ENCODE assay signal across 27 cellular contexts in the genomic region with DNA sequence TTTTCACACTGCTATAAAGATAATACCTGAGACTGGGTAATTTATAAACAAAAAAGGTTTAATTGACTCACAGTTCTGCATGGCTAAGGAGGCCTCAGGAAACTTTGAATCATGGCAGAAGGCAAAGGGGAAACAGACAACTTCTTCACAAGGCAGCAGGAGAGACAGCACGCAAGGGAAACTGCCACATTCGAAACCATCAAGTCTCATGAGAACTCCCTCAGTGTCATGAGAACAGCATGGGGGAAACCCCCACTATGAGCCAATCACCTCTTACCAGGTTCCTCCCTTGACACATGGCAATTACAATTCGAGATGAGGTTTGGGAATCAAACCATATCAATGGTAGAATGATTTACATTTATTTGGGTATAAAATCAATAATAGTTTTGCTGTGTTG.
A peak's percentile ranks its signal among the peaks of the same experiment; 100 is the strongest.
DNase-seq lines count a peak whose midpoint lies in the region; ATAC-seq, FAIRE-seq and TF ChIP-seq lines count a peak whose summit lies in the region.
"Had no signal": no experiment of that assay in that cellular context is flagged by ENCODE, and none has a peak within 500 bp of the region (broad histone marks: within the 10 kb centered on the region; RNA-seq: fewer than 3 reads in every experiment).

No MANE protein-coding gene starts in this region.

- no peak for TF ChIP-seq RAD21 in GM12878 (IDR thresholded peaks at IDR 0.05; ENCODE audit: insufficient read depth, low read depth, low read length)

- peak; percentile 78 for ATAC-seq in GM19025 (IDR thresholded peaks at IDR 0.05; ENCODE audit: low read depth, unreplicated experiment)
- peak; percentile 52 for ATAC-seq in HG03095 (IDR thresholded peaks at IDR 0.05; ENCODE audit: unreplicated experiment)
- peak; percentile 71 for ATAC-seq in GM12878
- no peak for ATAC-seq in esophagus mucosa
- ATAC-seq: A549; CD8-positive, alpha-beta T cell had no signal

- H3K27me3 Mint-ChIP-seq in neural progenitor cell (ENCODE audit: insufficient read depth, low read depth), result peaks cover 2% of the 10 kb centered on the region
- H3K27me3 Mint-ChIP-seq: B cell; CD4-positive, alpha-beta T cell had no signal

- no peak for TF ChIP-seq EP300 in GM12878 (IDR thresholded peaks at IDR 0.05; ENCODE audit: borderline replicate concordance in 1 of 2, control insufficient read depth in 1 of 2, low read depth in 2 of 2, low read length in 2 of 2)

- TF ChIP-seq POLR2A in GM12878 (IDR thresholded peaks at IDR 0.05; ENCODE audit: low read depth, low read length), result no peak

- TF ChIP-seq CTCF in GM12865 (IDR thresholded peaks at IDR 0.05; ENCODE audit: insufficient read depth, low read depth, low read length, missing control alignments) (no peak), GM12878 (IDR thresholded peaks at IDR 0.05 in 2 of 3, conservative IDR thresholded peaks at IDR 0.05 in 1 of 3; ENCODE audit: control insufficient read depth in 2 of 3, extremely low read depth in 1 of 3, insufficient read depth in 1 of 3, low read depth in 3 of 3, low read length in 3 of 3) (no peak), neural progenitor cell (IDR thresholded peaks at IDR 0.05) (no peak)

- no peak overlapping the region for H3K9ac ChIP-seq in GM12878 (ENCODE audit: control insufficient read depth, insufficient read depth, low read length)
- H3K9ac ChIP-seq in neural progenitor cell, result no peak overlapping the region
- H3K9ac ChIP-seq: BLaER1 treated with 17β-estradiol and CSF1 and Interleukin-3, amounts not matched to agents 10 nM and 100 nM had no signal

- H3K27me3 ChIP-seq in GM12878 (replicated peaks in 1 of 2; ENCODE audit: control insufficient read depth in 2 of 2, insufficient read depth in 2 of 2, low read length in 1 of 2), result no peaks in the 10 kb centered on the region
- no peaks in the 10 kb centered on the region for H3K27me3 ChIP-seq in neural progenitor cell
- H3K27me3 ChIP-seq: BLaER1 treated with 17β-estradiol and CSF1 and Interleukin-3, amounts not matched to agents 10 nM and 100 nM had no signal

- H3K36me3 Mint-ChIP-seq in neural progenitor cell, result no peaks in the 10 kb centered on the region
- H3K36me3 Mint-ChIP-seq: CD8-positive, alpha-beta T cell had no signal

- CTCF ChIA-PET in GM12878 (lab: Yijun Ruan, JAX), result no interaction called here

- POLR2A ChIA-PET in GM12878 (lab: Charles Lee), result no interaction called here

- no peaks in the 10 kb centered on the region for H4K20me1 ChIP-seq in GM12878 (ENCODE audit: control insufficient read depth, insufficient read depth)
- H4K20me1 ChIP-seq in neural progenitor cell (ENCODE audit: low read depth), result no peaks in the 10 kb centered on the region
- H4K20me1 ChIP-seq: BLaER1 treated with 17β-estradiol and CSF1 and Interleukin-3, amounts not matched to agents 10 nM and 100 nM had no signal

- no peak overlapping the region for H3K4me3 Mint-ChIP-seq in neural progenitor cell
- H3K4me3 Mint-ChIP-seq: B cell; CD4-positive, alpha-beta T cell; CD8-positive, alpha-beta T cell had no signal

- WGBS in GM12878 (ENCODE audit: insufficient coverage, insufficient replicate concordance, low lambda C conversion rate, missing lambda C conversion rate), result 4% methylated on average over 3 of the region's 3 CpGs

- H3K79me2 ChIP-seq in GM12878 (ENCODE audit: control insufficient read depth, insufficient read depth, low read length), result no peaks in the 10 kb centered on the region
- H3K79me2 ChIP-seq in neural progenitor cell (ENCODE audit: low read depth), result no peaks in the 10 kb centered on the region

- no peak for FAIRE-seq in GM12878 (lab: Jason Lieb, UNC)
- FAIRE-seq: A549, GM12892, GM18507 had no signal

- H3K4me2 ChIP-seq in GM12878 (ENCODE audit: control insufficient read depth, insufficient read depth), result no peak overlapping the region
- H3K4me2 ChIP-seq in neural progenitor cell, result no peak overlapping the region
- H3K4me2 ChIP-seq: A549 had no signal

- in situ Hi-C loops in GM12878 (cut with MboI), result no loop called here

- intact Hi-C loops in GM12878 (cut with micrococcal nuclease; ENCODE audit: unreplicated experiment), result loop anchor here (10.0 kb wide), 1 partner anchor 560 kb away; a partner anchor contains a TSS

- H3K4me1 Mint-ChIP-seq in neural progenitor cell, result no peaks in the 10 kb centered on the region
- H3K4me1 Mint-ChIP-seq: B cell had no signal

- no TSS peak for BruUV-seq in GM12878 (replicated peaks; lab: Mats Ljungman, UMichigan)

- H3K36me3 ChIP-seq in GM12878 (ENCODE audit: control insufficient read depth in 2 of 2, insufficient read depth in 2 of 2, low read length in 1 of 2) (no peaks in the 10 kb centered on the region), neural progenitor cell (no peaks in the 10 kb centered on the region)
- H3K36me3 ChIP-seq: BLaER1 treated with 17β-estradiol and CSF1 and Interleukin-3, amounts not matched to agents 10 nM and 100 nM had no signal

- H3K4me1 ChIP-seq in GM12878 (ENCODE audit: control insufficient read depth, insufficient read depth, low read length), result no peaks in the 10 kb centered on the region
- no peaks in the 10 kb centered on the region for H3K4me1 ChIP-seq in neural progenitor cell
- H3K4me1 ChIP-seq: A549; BLaER1 treated with 17β-estradiol and CSF1 and Interleukin-3, amounts not matched to agents 10 nM and 100 nM; Caco-2 had no signal

- H3K9me3 ChIP-seq in GM12878 (replicated peaks; ENCODE audit: control insufficient read depth, insufficient read depth, low read length) (no peaks in the 10 kb centered on the region; the same call in 2 of the 3 replicates), neural progenitor cell (ENCODE audit: low read depth) (no peaks in the 10 kb centered on the region)
- H3K9me3 ChIP-seq: A549; BLaER1 treated with 17β-estradiol and CSF1 and Interleukin-3, amounts not matched to agents 10 nM and 100 nM; Caco-2 had no signal

- RAD21 ChIA-PET in GM12878 (lab: Charles Lee; ENCODE audit: unreplicated experiment), result no interaction called here

- H2AFZ ChIP-seq in GM12878 (ENCODE audit: control insufficient read depth, low read depth, low read length) (no peak overlapping the region), neural progenitor cell (replicated peaks) (no peak overlapping the region)

- H3K27ac ChIP-seq in GM12878 (ENCODE audit: control insufficient read depth, insufficient read depth), result no peak overlapping the region
- H3K27ac ChIP-seq in neural progenitor cell, result no peak overlapping the region
- H3K27ac ChIP-seq: 22Rv1; A549; BLaER1 treated with 17β-estradiol and CSF1 and Interleukin-3, amounts not matched to agents 10 nM and 100 nM; C4-2B had no signal

- DNase-seq in GM12865 (ENCODE audit: low read depth) (peak; percentile 3), GM12878 (ENCODE audit: low read depth, low spot score) (peak; percentile 11), dermis blood vessel endothelial cell (no peak), neural progenitor cell (ENCODE audit: low spot score) (no peak), SKM-1 treated with dmso at 0.1 percent for 144 hours (lab: John Stamatoyannopoulos, UW; ENCODE audit: unreplicated experiment) (no peak)
- DNase-seq: AML-193; Caco-2; Calu3; CD4-positive, alpha-beta T cell; CD8-positive, alpha-beta T cell; DMS 273 treated with DMSO at 0.1 percent for 48 hours; DMS153; DMS53; DMS79; DND-41; EL; GDM1 had no signal

- no peak overlapping the region for H3K27ac Mint-ChIP-seq in neural progenitor cell
- H3K27ac Mint-ChIP-seq: B cell; CD4-positive, alpha-beta T cell; CD8-positive, alpha-beta T cell had no signal

- SMC1A ChIA-PET in GM12878 (lab: Charles Lee; ENCODE audit: uncharacterized antibody, unreplicated experiment), result no interaction called here

- H3K4me3 ChIP-seq in GM12865 (ENCODE audit: low read depth, low read length), result no peak overlapping the region
- no peak overlapping the region for H3K4me3 ChIP-seq in GM12878
- no peak overlapping the region for H3K4me3 ChIP-seq in neural progenitor cell
- H3K4me3 ChIP-seq: A549; BLaER1 treated with 17β-estradiol and CSF1 and Interleukin-3, amounts not matched to agents 10 nM and 100 nM had no signal

- no peaks in the 10 kb centered on the region for H3F3A ChIP-seq in neural progenitor cell (ENCODE audit: low read depth)

- peaks cover 6% of the 10 kb centered on the region for H3K9me3 Mint-ChIP-seq in neural progenitor cell
- H3K9me3 Mint-ChIP-seq: CD8-positive, alpha-beta T cell had no signal

TF ChIP-seq in GM12878, 131 proteins besides CTCF, POLR2A, EP300 and RAD21 (continues in another document):
- TF ChIP-seq MYB (IDR thresholded peaks at IDR 0.05; ENCODE audit: borderline replicate concordance, low read depth, low read length), result no peak
- TF ChIP-seq, protein P1, sequence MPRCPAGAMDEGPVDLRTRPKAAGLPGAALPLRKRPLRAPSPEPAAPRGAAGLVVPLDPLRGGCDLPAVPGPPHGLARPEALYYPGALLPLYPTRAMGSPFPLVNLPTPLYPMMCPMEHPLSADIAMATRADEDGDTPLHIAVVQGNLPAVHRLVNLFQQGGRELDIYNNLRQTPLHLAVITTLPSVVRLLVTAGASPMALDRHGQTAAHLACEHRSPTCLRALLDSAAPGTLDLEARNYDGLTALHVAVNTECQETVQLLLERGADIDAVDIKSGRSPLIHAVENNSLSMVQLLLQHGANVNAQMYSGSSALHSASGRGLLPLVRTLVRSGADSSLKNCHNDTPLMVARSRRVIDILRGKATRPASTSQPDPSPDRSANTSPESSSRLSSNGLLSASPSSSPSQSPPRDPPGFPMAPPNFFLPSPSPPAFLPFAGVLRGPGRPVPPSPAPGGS (IDR thresholded peaks at IDR 0.05; ENCODE audit: borderline replicate concordance, insufficient read depth, low read depth, low read length, poor library complexity, severe bottlenecking), result no peak
- peak; percentile 23; the same call in 1 of the 2 replicates for TF ChIP-seq MTA2 (IDR thresholded peaks at IDR 0.05; ENCODE audit: low read depth)
- TF ChIP-seq, protein P2, sequence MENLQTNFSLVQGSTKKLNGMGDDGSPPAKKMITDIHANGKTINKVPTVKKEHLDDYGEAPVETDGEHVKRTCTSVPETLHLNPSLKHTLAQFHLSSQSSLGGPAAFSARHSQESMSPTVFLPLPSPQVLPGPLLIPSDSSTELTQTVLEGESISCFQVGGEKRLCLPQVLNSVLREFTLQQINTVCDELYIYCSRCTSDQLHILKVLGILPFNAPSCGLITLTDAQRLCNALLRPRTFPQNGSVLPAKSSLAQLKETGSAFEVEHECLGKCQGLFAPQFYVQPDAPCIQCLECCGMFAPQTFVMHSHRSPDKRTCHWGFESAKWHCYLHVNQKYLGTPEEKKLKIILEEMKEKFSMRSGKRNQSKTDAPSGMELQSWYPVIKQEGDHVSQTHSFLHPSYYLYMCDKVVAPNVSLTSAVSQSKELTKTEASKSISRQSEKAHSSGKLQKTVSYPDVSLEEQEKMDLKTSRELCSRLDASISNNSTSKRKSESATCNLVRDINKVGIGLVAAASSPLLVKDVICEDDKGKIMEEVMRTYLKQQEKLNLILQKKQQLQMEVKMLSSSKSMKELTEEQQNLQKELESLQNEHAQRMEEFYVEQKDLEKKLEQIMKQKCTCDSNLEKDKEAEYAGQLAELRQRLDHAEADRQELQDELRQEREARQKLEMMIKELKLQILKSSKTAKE (IDR thresholded peaks at IDR 0.05; ENCODE audit: low read depth, poor library complexity, severe bottlenecking), result no peak
- TF ChIP-seq SREBF1 (IDR thresholded peaks at IDR 0.05; ENCODE audit: low read length), result no peak
- TF ChIP-seq NFIC (IDR thresholded peaks at IDR 0.05; ENCODE audit: low read depth, low read length), result no peak
- no peak for TF ChIP-seq EGR1 (IDR thresholded peaks at IDR 0.05; ENCODE audit: borderline replicate concordance in 1 of 2, low read depth in 2 of 2, low read length in 2 of 2)

Comparison
In these comparisons a context has a peak if more than half of its experiments do, and no peak if none do; other contexts are left out.
1. DNase-seq: peak in GM12865 (single experiment) and GM12878 (single experiment); none in dermis blood vessel endothelial cell (single experiment), neural progenitor cell (single experiment) and SKM-1 treated with dmso at 0.1 percent for 144 hours (single experiment).